In genomic region chr1:201740609-201741231, GRCh38 we compare ENCODE assay signal across 8 cellular contexts.
A peak's percentile ranks its signal among the peaks of the same experiment; 100 is the strongest.
DNase-seq lines count a peak whose midpoint lies in the region; ATAC-seq and TF ChIP-seq lines count a peak whose summit lies in the region.

No MANE protein-coding gene starts in this region.

- POLR2A ChIA-PET in AG04449 (lab: Yijun Ruan, JAX): interaction anchor here (0.5 kb wide), 1 partner anchor 68 kb away, joined by 3 read pairs; no protein-coding TSS in a partner anchor

- peaks cover 3% of the 10 kb centered on the region for H3K36me3 ChIP-seq in ectodermal cell (ENCODE audit: control insufficient read depth, insufficient read depth, low read length)
- no peaks in the 10 kb centered on the region for H3K36me3 ChIP-seq in mucosa of rectum (ENCODE audit: control insufficient read depth in 2 of 2, insufficient read depth in 2 of 2, low read length in 2 of 2)

- H3K4me3 ChIP-seq in AG04449 (ENCODE audit: low read depth, low read length) (peak overlapping the region; percentile 76), ectodermal cell (ENCODE audit: insufficient read depth, low read depth, low read length) (peak overlapping the region; percentile 69), mucosa of rectum (ENCODE audit: low read length in 2 of 2) (peak overlapping the region; percentile 65 to 80)

- CTCF ChIA-PET in AG04449 (lab: Yijun Ruan, JAX): interaction anchor here (1.2 to 4.8 kb wide), 5 partner anchors 17 to 53 kb away, joined by 3 to 24 read pairs (median 5); no protein-coding TSS in a partner anchor

- no peak for ATAC-seq in HG02798 (IDR thresholded peaks at IDR 0.05; ENCODE audit: poor library complexity, unreplicated experiment)

- peaks cover 57% of the 10 kb centered on the region for H3K4me1 ChIP-seq in ectodermal cell (ENCODE audit: control insufficient read depth, insufficient read depth, low read length)
- H3K4me1 ChIP-seq in mucosa of rectum (ENCODE audit: control insufficient read depth in 2 of 2, insufficient read depth in 2 of 2, low read length in 2 of 2): peaks cover 21 to 33% of the 10 kb centered on the region in 2 donors

- 11% methylated on average over 14 of the region's 14 CpGs for WGBS in ectodermal cell, 2 experiments

- DNase-seq in AG04449 (ENCODE audit: low read depth, low spot score) (no peak), NAMALWA (ENCODE audit: low spot score) (peak; percentile 33), HCEC 1CT (no peak), GM13976 (ENCODE audit: low spot score) (no peak), NCI-H1417 treated with DMSO at 0.1 percent for 48 hours (lab: John Stamatoyannopoulos, UW) (no peak)

- H3K27me3 ChIP-seq in ectodermal cell (ENCODE audit: control insufficient read depth, insufficient read depth, low read length, poor library complexity, severe bottlenecking) (no peaks in the 10 kb centered on the region), mucosa of rectum (ENCODE audit: control insufficient read depth in 2 of 2, insufficient read depth in 2 of 2, low read length in 2 of 2) (no peaks in the 10 kb centered on the region)

- in situ Hi-C loops in GM13976 (cut with MboI; ENCODE audit: low sequenced_read_pairs, unreplicated experiment): no loop called here

- H3K9ac ChIP-seq in mucosa of rectum (ENCODE audit: low read depth in 1 of 2, low read length in 2 of 2): peak overlapping the region; percentile 63 to 68

- TF ChIP-seq CTCF in AG04449 (IDR thresholded peaks at IDR 0.05; ENCODE audit: insufficient read depth, low read length, missing control alignments) (no peak), GM13976 (IDR thresholded peaks at IDR 0.05; ENCODE audit: borderline replicate concordance, control extremely low read depth, extremely low read depth, insufficient read depth, missing control alignments) (no peak)

- H3K27ac ChIP-seq in ectodermal cell (ENCODE audit: insufficient read depth, low read depth, low read length, poor library complexity, severe bottlenecking) (peak overlapping the region; percentile 50), mucosa of rectum (ENCODE audit: low read depth in 2 of 2, low read length in 2 of 2) (peak overlapping the region; percentile 65 to 73)

- H3K9me3 ChIP-seq in ectodermal cell (ENCODE audit: control insufficient read depth, low read length) (no peaks in the 10 kb centered on the region), mucosa of rectum (ENCODE audit: control insufficient read depth in 2 of 2, low read length in 2 of 2) (no peaks in the 10 kb centered on the region)
